24 cellular contexts compared by ENCODE assay signal in the genomic region with DNA sequence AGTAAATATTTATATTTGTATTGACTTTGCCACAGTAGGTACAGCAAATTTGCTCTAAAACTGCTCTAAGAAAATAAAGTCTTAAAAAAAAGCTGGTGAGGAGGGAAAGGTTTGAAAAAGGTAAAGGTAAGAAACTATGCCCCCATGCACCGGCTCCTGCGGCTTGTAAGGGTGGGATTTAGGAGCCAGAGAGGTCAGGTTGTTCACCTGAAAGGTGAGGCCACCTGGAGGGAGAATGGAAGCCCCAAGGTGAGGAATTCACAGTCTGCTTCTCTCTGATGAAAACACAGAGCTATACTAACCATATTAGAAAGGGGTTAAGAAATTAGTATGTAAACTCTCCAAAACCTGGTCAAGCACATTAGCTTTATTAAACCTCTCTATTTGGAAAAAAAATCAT.
"Had no signal": no experiment of that assay in that cellular context is flagged by ENCODE, and none has a peak within 500 bp of the region (broad histone marks: within the 10 kb centered on the region; RNA-seq: fewer than 3 reads in every experiment).

No MANE protein-coding gene starts in this region.

- H3K4me3 ChIP-seq: coronary artery, dorsolateral prefrontal cortex, esophagus squamous epithelium, gastrocnemius medialis, heart right ventricle, lower lobe of right lung had no signal

- DNase-seq: dermis blood vessel endothelial cell; dorsolateral prefrontal cortex; effector CD4-positive, alpha-beta T cell; effector memory CD4-positive, alpha-beta T cell; erythroblast; esophagus squamous epithelium; foreskin fibroblast; foreskin melanocyte; gastrocnemius medialis; glutamatergic neuron; head of caudate nucleus; heart right ventricle; hippocampal formation; kidney; kidney glomerular epithelial cell; left colon; left ventricle myocardium superior; lower lobe of right lung; mesendoderm; midbrain had no signal

- H3K27me3 ChIP-seq: dorsolateral prefrontal cortex, esophagus squamous epithelium, gastrocnemius medialis, heart right ventricle had no signal

- H3K27ac ChIP-seq: coronary artery, epithelial cell of prostate, esophagus squamous epithelium, gastrocnemius medialis, heart right ventricle, lower lobe of right lung had no signal

- ATAC-seq: esophagus mucosa, gastrocnemius medialis, heart right ventricle, left lobe of liver, left ventricle myocardium superior, lower lobe of right lung had no signal

- H3K4me1 ChIP-seq: esophagus squamous epithelium, gastrocnemius medialis had no signal

- H3K9me3 ChIP-seq: esophagus squamous epithelium, gastrocnemius medialis, heart right ventricle, lower lobe of right lung had no signal

- H3K36me3 ChIP-seq: esophagus squamous epithelium, gastrocnemius medialis, heart right ventricle had no signal
